ENCODE assay signal across 11 cellular contexts in the genomic region with DNA sequence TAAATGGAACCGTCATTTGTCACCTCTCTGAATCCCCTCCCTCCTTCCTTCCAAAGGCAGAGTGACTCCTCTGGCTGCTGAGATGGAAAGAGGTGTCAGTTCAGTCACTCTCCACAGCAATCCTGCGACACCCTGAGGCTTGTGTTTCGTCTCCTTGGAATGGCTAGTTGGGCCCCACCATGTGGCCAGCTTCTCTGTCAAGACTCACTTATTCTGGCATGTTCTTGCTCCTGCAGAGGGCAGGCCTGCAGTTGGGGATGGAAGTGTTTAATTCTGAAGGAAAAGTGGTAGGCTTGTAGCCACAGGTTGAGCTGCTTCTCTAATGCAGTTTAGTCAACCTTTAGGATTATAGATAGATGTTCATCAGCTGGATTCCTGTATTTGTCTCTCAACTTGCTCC.
DNase-seq lines count a peak whose midpoint lies in the region; ATAC-seq, FAIRE-seq and TF ChIP-seq lines count a peak whose summit lies in the region.
"Had no signal": no experiment of that assay in that cellular context is flagged by ENCODE, and none has a peak within 500 bp of the region (broad histone marks: within the 10 kb centered on the region; RNA-seq: fewer than 3 reads in every experiment).

No MANE protein-coding gene starts in this region.

- H3K27ac ChIP-seq in fibroblast of lung (ENCODE audit: insufficient read depth, low read length) (no peak overlapping the region), suprapubic skin (no peak overlapping the region)

- H3K27me3 Mint-ChIP-seq in memory B cell: no peaks in the 10 kb centered on the region
- H3K27me3 Mint-ChIP-seq: T-cell had no signal

- no peak for TF ChIP-seq POLR2A in NB4 (IDR thresholded peaks at IDR 0.05; ENCODE audit: extremely low read depth, insufficient read length)
- no peak for TF ChIP-seq POLR2A in suprapubic skin (IDR thresholded peaks at IDR 0.05)

- no peak overlapping the region for H3K9ac ChIP-seq in fibroblast of lung (ENCODE audit: insufficient read depth, low read length)

- H4K20me1 ChIP-seq in fibroblast of lung (ENCODE audit: control insufficient read depth, extremely low read depth, insufficient read depth, low read length): no peaks in the 10 kb centered on the region

- peak overlapping the region; percentile 47 for H3K27ac Mint-ChIP-seq in memory B cell
- H3K27ac Mint-ChIP-seq: T-cell had no signal

- H3K27me3 ChIP-seq in fibroblast of lung (ENCODE audit: control insufficient read depth, insufficient read depth, low read length) (no peaks in the 10 kb centered on the region), suprapubic skin (no peaks in the 10 kb centered on the region)

- H3K4me2 ChIP-seq in fibroblast of lung (ENCODE audit: extremely low read depth, insufficient read depth, low read length): no peak overlapping the region

- H3K4me3 Mint-ChIP-seq in memory B cell: no peak overlapping the region
- H3K4me3 Mint-ChIP-seq: T-cell had no signal

- ATAC-seq in memory B cell (ENCODE audit: low read depth): no peak
- ATAC-seq: T-cell had no signal

- H3K4me1 ChIP-seq in fibroblast of lung (ENCODE audit: control insufficient read depth, extremely low read depth, insufficient read depth, low read length) (no peaks in the 10 kb centered on the region), suprapubic skin (no peaks in the 10 kb centered on the region)

- WGBS in suprapubic skin: 63% methylated on average over 3 of the region's 3 CpGs

- no peaks in the 10 kb centered on the region for H3K4me1 Mint-ChIP-seq in memory B cell
- H3K4me1 Mint-ChIP-seq: T-cell had no signal

- H3K36me3 ChIP-seq in fibroblast of lung (ENCODE audit: control insufficient read depth, insufficient read depth, low read length): no peaks in the 10 kb centered on the region
- no peaks in the 10 kb centered on the region for H3K36me3 ChIP-seq in suprapubic skin

- no peak overlapping the region for H2AFZ ChIP-seq in fibroblast of lung (ENCODE audit: low read length)

- no peak for TF ChIP-seq EP300 in suprapubic skin (IDR thresholded peaks at IDR 0.05)

- H3K79me2 ChIP-seq in fibroblast of lung (ENCODE audit: control insufficient read depth, insufficient read depth, low read length): no peaks in the 10 kb centered on the region

- DNase-seq in D721Med (ENCODE audit: insufficient read length, low spot score) (no peak), NB4 (ENCODE audit: low read depth) (peak; percentile 2), fibroblast of lung (ENCODE audit: low read depth in 2 of 2) (peak; percentile 19 to 42), memory B cell (ENCODE audit: low spot score in 2 of 2) (no peak), suprapubic skin (ENCODE audit: low spot score in 2 of 2) (no peak), occipital lobe (lab: John Stamatoyannopoulos, UW) (no peak), HuH-7.5 (ENCODE audit: low spot score) (no peak), HTR-8/SVneo (ENCODE audit: insufficient read length, low spot score) (no peak)
- DNase-seq: NCI-H2171 treated with DMSO at 0.1 percent for 48 hours, T-cell had no signal

- peak; percentile 10 for TF ChIP-seq CTCF in D721Med (IDR thresholded peaks at IDR 0.05; ENCODE audit: insufficient read depth, missing control alignments)
- TF ChIP-seq CTCF in NB4 (IDR thresholded peaks at IDR 0.05; ENCODE audit: low read depth, low read length): no peak
- TF ChIP-seq CTCF in fibroblast of lung (conservative IDR thresholded peaks at IDR 0.05 in 1 of 2, IDR thresholded peaks at IDR 0.05 in 1 of 2; ENCODE audit: low read depth in 1 of 2, low read length in 2 of 2): peak; percentile 4 to 21
- TF ChIP-seq CTCF in suprapubic skin (IDR thresholded peaks at IDR 0.05): no peak

- H3K9me3 Mint-ChIP-seq in memory B cell: no peaks in the 10 kb centered on the region
- H3K9me3 Mint-ChIP-seq: T-cell had no signal

- H3K4me3 ChIP-seq in NB4 (ENCODE audit: low read depth, low read length): no peak overlapping the region
- no peak overlapping the region for H3K4me3 ChIP-seq in fibroblast of lung (replicated peaks in 1 of 4; ENCODE audit: control extremely low read depth in 1 of 4, insufficient read depth in 1 of 4, low read depth in 3 of 4, low read length in 4 of 4)
- no peak overlapping the region for H3K4me3 ChIP-seq in suprapubic skin

- no peak for FAIRE-seq in D721Med (lab: Jason Lieb, UNC)
- FAIRE-seq in HTR-8/SVneo (lab: Jason Lieb, UNC): no peak
- FAIRE-seq: islet of Langerhans had no signal

- H3K36me3 Mint-ChIP-seq in memory B cell: no peaks in the 10 kb centered on the region
- H3K36me3 Mint-ChIP-seq: T-cell had no signal

- H3K9me3 ChIP-seq in fibroblast of lung (ENCODE audit: control insufficient read depth, insufficient read depth, low read depth, low read length) (no peaks in the 10 kb centered on the region), suprapubic skin (no peaks in the 10 kb centered on the region)

Comparison
In these comparisons a context has a peak if more than half of its experiments do, and no peak if none do; other contexts are left out.
1. DNase-seq: peak in NB4 (single experiment) and fibroblast of lung (2 of 2); none in D721Med (single experiment), memory B cell (0 of 2), suprapubic skin (0 of 2), occipital lobe (single experiment), HuH-7.5 (single experiment) and HTR-8/SVneo (single experiment).
2. CTCF ChIP-seq: peak in D721Med (single experiment) and fibroblast of lung (2 of 2); none in NB4 (single experiment) and suprapubic skin (0 of 2).